ENCODE assay signal across 8 cellular contexts in genomic region chr2:120552800-120553471, GRCh38.
A peak's percentile ranks its signal among the peaks of the same experiment; 100 is the strongest.
DNase-seq lines count a peak whose midpoint lies in the region; FAIRE-seq and TF ChIP-seq lines count a peak whose summit lies in the region.

No MANE protein-coding gene starts in this region.

- DNase-seq in HuH-7.5 (ENCODE audit: low spot score) (peak; percentile 78), UCSD-AML1 (lab: John Stamatoyannopoulos, UW; ENCODE audit: unreplicated experiment) (peak; percentile 20), foreskin fibroblast (peak in 1 of 2 donors; percentile 33), nucleus accumbens (lab: John Stamatoyannopoulos, UW) (peak in 43 of 56 donors; percentile 3 to 74 (median 32)), SHP77 (lab: John Stamatoyannopoulos, UW) (no peak), GM12892 (ENCODE audit: insufficient read length) (no peak), DMS79 (lab: John Stamatoyannopoulos, UW) (no peak)

- TF ChIP-seq CTCF in foreskin fibroblast (IDR thresholded peaks at IDR 0.05; ENCODE audit: low read depth, low read length): peak; percentile 23

- peak overlapping the region; percentile 41 for H3K9ac ChIP-seq in ES-I3 (ENCODE audit: low read depth, low read length)

- no peaks in the 10 kb centered on the region for H3K36me3 ChIP-seq in ES-I3 (ENCODE audit: insufficient read depth, low read length)

- H3K4me1 ChIP-seq in ES-I3 (ENCODE audit: insufficient read depth, low read length): no peaks in the 10 kb centered on the region

- H3K4me3 ChIP-seq in foreskin fibroblast (ENCODE audit: low read depth in 1 of 2, low read length in 2 of 2): no peak overlapping the region

- FAIRE-seq in GM12892 (lab: Jason Lieb, UNC): no peak

- no peak for TF ChIP-seq POLR2A in GM12892 (IDR thresholded peaks at IDR 0.05; ENCODE audit: low read depth, low read length)

- H3K9me3 ChIP-seq in ES-I3 (ENCODE audit: control insufficient read depth, insufficient read depth, low read length): no peaks in the 10 kb centered on the region

Comparison
In these comparisons a context has a peak if more than half of its experiments do, and no peak if none do; other contexts are left out.
1. DNase-seq: peak in HuH-7.5 (single experiment), UCSD-AML1 (single experiment) and nucleus accumbens (43 of 56); none in SHP77 (0 of 2), GM12892 (single experiment) and DMS79 (single experiment).